In genomic region chr5:181052928-181053759, GRCh38 we compare ENCODE assay signal across 8 cellular contexts. TPM values are rescaled to one million over a fixed set of nuclear protein-coding genes. Genes with fewer than 3 reads are reported as not detected.
A peak's percentile ranks its signal among the peaks of the same experiment; 100 is the strongest.
DNase-seq lines count a peak whose midpoint lies in the region; ATAC-seq and TF ChIP-seq lines count a peak whose summit lies in the region.

No MANE protein-coding gene starts in this region.

- H3K27me3 ChIP-seq in foreskin keratinocyte (peaks cover 88% of the 10 kb centered on the region), parathyroid adenoma (ENCODE audit: control insufficient read depth, insufficient read depth, low read length) (no peaks in the 10 kb centered on the region)

- H3K4me3 Mint-ChIP-seq in WTC11, result peak overlapping the region; percentile 90

- POLR2A ChIA-PET in WTC11 (lab: Charles Lee), result no interaction called here

- H3K9ac ChIP-seq in parathyroid adenoma, result no peak overlapping the region

- H3K36me3 Mint-ChIP-seq in WTC11, result peaks cover 4% of the 10 kb centered on the region; the same call in 1 of the 2 replicates

- peak overlapping the region; percentile 66 for H3K4me2 ChIP-seq in parathyroid adenoma (ENCODE audit: low read length)

- H3K27ac Mint-ChIP-seq in WTC11, result no peak overlapping the region

- DNase-seq in NCI-H748 (lab: John Stamatoyannopoulos, UW; ENCODE audit: unreplicated experiment) (peak; percentile 59), NCI-H748 treated with DMSO at 0.1 percent for 48 hours (lab: John Stamatoyannopoulos, UW) (no peak), WTC11 (ENCODE audit: low spot score) (peak; percentile 37), foreskin keratinocyte (no peak), SIG-M5 treated with dmso at 0.1 percent for 504 hours (lab: John Stamatoyannopoulos, UW; ENCODE audit: unreplicated experiment) (no peak), SK-N-DZ (ENCODE audit: low spot score) (no peak)

- no peaks in the 10 kb centered on the region for H3K9me3 ChIP-seq in parathyroid adenoma (ENCODE audit: control insufficient read depth, low read length)

- H3K4me3 ChIP-seq in parathyroid adenoma (ENCODE audit: low read depth, low read length), result peak overlapping the region; percentile 35

- TF ChIP-seq CTCF in WTC11 (IDR thresholded peaks at IDR 0.05), result no peak
- no peak for TF ChIP-seq CTCF in foreskin keratinocyte (conservative IDR thresholded peaks at IDR 0.05)
- no peak for TF ChIP-seq CTCF in parathyroid adenoma (IDR thresholded peaks at IDR 0.05)

- no peaks in the 10 kb centered on the region for H3K79me2 ChIP-seq in parathyroid adenoma

- H3K27me3 Mint-ChIP-seq in WTC11 (ENCODE audit: low read depth), result peaks cover 91% of the 10 kb centered on the region

- H3K9me3 Mint-ChIP-seq in WTC11, result no peaks in the 10 kb centered on the region

- peak overlapping the region; percentile 56 for H2AFZ ChIP-seq in parathyroid adenoma

- CTCF ChIA-PET in WTC11 (lab: Charles Lee), result interaction anchor here (1.2 to 2.2 kb wide), 4 partner anchors 11 to 184 kb away, joined by 4 to 10 read pairs (median 6); no protein-coding TSS in a partner anchor

- H3K27ac ChIP-seq in foreskin keratinocyte (no peak overlapping the region), parathyroid adenoma (peak overlapping the region; percentile 49)

- peak; percentile 31 for ATAC-seq in WTC11
- ATAC-seq in foreskin keratinocyte, result peak; percentile 38
- ATAC-seq in HG03469 (IDR thresholded peaks at IDR 0.05; ENCODE audit: unreplicated experiment), result no peak

- no peaks in the 10 kb centered on the region for H3K36me3 ChIP-seq in parathyroid adenoma (ENCODE audit: control insufficient read depth, insufficient read depth, low read length)

- H3K4me1 Mint-ChIP-seq in WTC11, result peaks cover 33% of the 10 kb centered on the region

- no peaks in the 10 kb centered on the region for H3K4me1 ChIP-seq in foreskin keratinocyte
- no peaks in the 10 kb centered on the region for H3K4me1 ChIP-seq in parathyroid adenoma

TF ChIP-seq in WTC11, 78 proteins besides CTCF, POLR2A, EP300 and RAD21:
- no peak for TF ChIP-seq NR1H2 (CRISPR knock-in tag; IDR thresholded peaks at IDR 0.05)
- TF ChIP-seq ELF4 (CRISPR knock-in tag; IDR thresholded peaks at IDR 0.05; ENCODE audit: low read depth), result peak; percentile 70; the same call in 1 of the 2 replicates
- TF ChIP-seq E2F5 (CRISPR knock-in tag; IDR thresholded peaks at IDR 0.05), result 0 out of 2 replicates have a peak, but pooled peaks have one; percentile 24
- peak; percentile 14; the same call in 1 of the 2 replicates for TF ChIP-seq ATF1 (CRISPR knock-in tag; IDR thresholded peaks at IDR 0.05)

RNA-seq across cellular contexts. Expression of gene BTNL9, which starts 13.1 kb away (rescaled TPM):
- 1.6 to 3.4 TPM (median 1.8 TPM) in 3 replicates for total RNA-seq in WTC11 (2021)
- total RNA-seq in foreskin keratinocyte, result 0.04 TPM in 1 of 2 replicates, not detected in the other
- 0.03 TPM in 1 of 2 replicates, not detected in the other for polyA plus RNA-seq in foreskin keratinocyte
- not detected in 2 replicates for polyA plus RNA-seq in SK-N-DZ (2014; cell fraction: cytosol; rRNA removed)
- polyA plus RNA-seq in SK-N-DZ (2014; cell fraction: nucleus; rRNA removed), result not detected in 2 replicates

Comparison
In these comparisons a context has a peak if more than half of its experiments do, and no peak if none do; other contexts are left out.
1. DNase-seq: peak in NCI-H748 (single experiment) and WTC11 (single experiment); none in NCI-H748 treated with DMSO at 0.1 percent for 48 hours (single experiment), foreskin keratinocyte (0 of 2), SIG-M5 treated with dmso at 0.1 percent for 504 hours (single experiment) and SK-N-DZ (single experiment).